31 cellular contexts compared by ENCODE assay signal in the genomic region with DNA sequence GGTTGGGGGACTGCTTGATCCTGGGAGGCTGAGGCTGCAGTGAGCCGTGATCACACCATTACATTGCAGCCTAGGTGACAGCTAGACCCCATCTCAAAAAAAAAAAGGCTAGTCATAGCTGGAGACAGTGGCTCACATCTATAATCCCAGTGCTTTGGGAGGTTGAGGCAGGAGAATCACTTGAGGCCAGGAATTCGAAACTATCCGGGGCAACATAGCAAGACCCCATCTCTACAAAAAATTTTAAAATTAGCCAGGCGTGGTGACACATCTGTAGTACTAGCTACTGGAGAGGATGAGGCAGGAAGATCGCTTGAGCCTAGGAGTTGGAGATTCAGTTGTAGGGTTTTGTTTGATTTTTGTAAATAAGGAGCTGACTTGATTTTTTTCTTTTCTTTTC.
"Had no signal": no experiment of that assay in that cellular context is flagged by ENCODE, and none has a peak within 500 bp of the region (broad histone marks: within the 10 kb centered on the region; RNA-seq: fewer than 3 reads in every experiment).

No MANE protein-coding gene starts in this region.

- FAIRE-seq: pancreas, urothelium cell line had no signal

- ATAC-seq: naive thymus-derived CD8-positive, alpha-beta T cell; natural killer cell treated with Interleukin-12 subunit alpha and Interleukin-12 subunit beta and Interleukin-15 and Interleukin-18, amount 100 ng/mL, for 72 hours; pancreas; psoas muscle; right cardiac atrium; sciatic nerve; stimulated activated memory B cell treated with anti-CD40 and anti-IgM and Interleukin-4, amounts not matched to agents 10 μg/mL and 1 μg/mL and 100 μg/mL, for 72 hours; stimulated activated naive CD8-positive, alpha-beta T cell treated with anti-CD3 and anti-CD28 coated beads, Interleukin-15, amount 100 ng/mL, for 72 hours; stimulated activated naive CD8-positive, alpha-beta T cell treated with anti-CD3 and anti-CD28 coated beads, Interleukin-15, Interleukin-2, amounts not matched to agents 100 U/mL and 50 U/mL, for 24 hours had no signal

- H3K27me3 ChIP-seq: neutrophil, pancreas, spleen, suprapubic skin, testis, tibial nerve, upper lobe of left lung, vagina had no signal

- H3K4me2 ChIP-seq: smooth muscle cell had no signal

- H3K36me3 ChIP-seq: pancreas, suprapubic skin, tibial nerve, upper lobe of left lung, vagina had no signal

- H3K4me1 ChIP-seq: pancreas, psoas muscle, spleen, suprapubic skin, testis, tibial nerve, upper lobe of left lung, vagina had no signal

- H3K36me3 Mint-ChIP-seq: naive thymus-derived CD8-positive, alpha-beta T cell; natural killer cell treated with Interleukin-12 subunit alpha and Interleukin-12 subunit beta and Interleukin-15 and Interleukin-18, amount 100 ng/mL, for 72 hours; stimulated activated memory B cell treated with anti-CD40 and anti-IgM and Interleukin-4, amounts not matched to agents 10 μg/mL and 1 μg/mL and 100 μg/mL, for 72 hours had no signal

- H3K27me3 Mint-ChIP-seq: naive thymus-derived CD8-positive, alpha-beta T cell; natural killer cell treated with Interleukin-12 subunit alpha and Interleukin-12 subunit beta and Interleukin-15 and Interleukin-18, amount 100 ng/mL, for 72 hours; progenitor cell of endocrine pancreas; stimulated activated memory B cell treated with anti-CD40 and anti-IgM and Interleukin-4, amounts not matched to agents 10 μg/mL and 1 μg/mL and 100 μg/mL, for 72 hours; stimulated activated naive CD8-positive, alpha-beta T cell treated with anti-CD3 and anti-CD28 coated beads, Interleukin-15, amount 100 ng/mL, for 72 hours had no signal

- H3K9me3 ChIP-seq: neutrophil, pancreas, psoas muscle, spleen, suprapubic skin, testis, tibial nerve, upper lobe of left lung, vagina had no signal

- H3K9me3 Mint-ChIP-seq: naive thymus-derived CD8-positive, alpha-beta T cell; natural killer cell treated with Interleukin-12 subunit alpha and Interleukin-12 subunit beta and Interleukin-15 and Interleukin-18, amount 100 ng/mL, for 72 hours; nephron progenitor cell; neural crest cell; stimulated activated memory B cell treated with anti-CD40 and anti-IgM and Interleukin-4, amounts not matched to agents 10 μg/mL and 1 μg/mL and 100 μg/mL, for 72 hours; stimulated activated naive CD8-positive, alpha-beta T cell treated with anti-CD3 and anti-CD28 coated beads, Interleukin-15, amount 100 ng/mL, for 72 hours had no signal

- H3K4me3 Mint-ChIP-seq: naive thymus-derived CD8-positive, alpha-beta T cell; natural killer cell treated with Interleukin-12 subunit alpha and Interleukin-12 subunit beta and Interleukin-15 and Interleukin-18, amount 100 ng/mL, for 72 hours; nephron progenitor cell; neural crest cell; stimulated activated memory B cell treated with anti-CD40 and anti-IgM and Interleukin-4, amounts not matched to agents 10 μg/mL and 1 μg/mL and 100 μg/mL, for 72 hours; stimulated activated naive CD8-positive, alpha-beta T cell treated with anti-CD3 and anti-CD28 coated beads, Interleukin-15, amount 100 ng/mL, for 72 hours had no signal

- H3K4me1 Mint-ChIP-seq: naive thymus-derived CD8-positive, alpha-beta T cell; nephron progenitor cell; neural crest cell; stimulated activated memory B cell treated with anti-CD40 and anti-IgM and Interleukin-4, amounts not matched to agents 10 μg/mL and 1 μg/mL and 100 μg/mL, for 72 hours; stimulated activated naive CD8-positive, alpha-beta T cell treated with anti-CD3 and anti-CD28 coated beads, Interleukin-15, amount 100 ng/mL, for 72 hours had no signal

- DNase-seq: naive thymus-derived CD8-positive, alpha-beta T cell; nephron progenitor cell; nucleus accumbens; pancreas; psoas muscle; right cardiac atrium; spleen; stimulated activated CD4-positive, alpha-beta T cell treated with anti-CD3 and anti-CD28 coated beads, Interleukin-12 subunit alpha, Interleukin-12 subunit beta, amount 100 ng/mL, for 4 hours; stimulated activated CD4-positive, alpha-beta T cell treated with anti-CD3 and anti-CD28 coated beads, Interleukin-1b, Interleukin-23, amount 100 ng/mL, for 48 hours; stimulated activated CD4-positive, alpha-beta T cell treated with anti-CD3 and anti-CD28 coated beads, Interleukin-4, amount 100 ng/mL, for 1 hour; stimulated activated CD4-positive, alpha-beta T cell treated with anti-CD3 and anti-CD28 coated beads, Interleukin-4, amount 100 ng/mL, for 4 hours; stimulated activated CD8-positive, alpha-beta memory T cell treated with anti-CD3 and anti-CD28 coated beads, Interleukin-4, amount 100 ng/mL, for 48 hours; stimulated activated naive CD4-positive, alpha-beta T cell; stimulated activated naive CD8-positive, alpha-beta T cell treated with anti-CD3 and anti-CD28 coated beads, Interleukin-15, amount 100 ng/mL, for 72 hours; stimulated activated naive CD8-positive, alpha-beta T cell treated with anti-CD3 and anti-CD28 coated beads, Interleukin-15, Interleukin-2, amounts not matched to agents 100 U/mL and 50 U/mL, for 24 hours; substantia nigra; testis; trophoblast cell; upper lobe of left lung had no signal

- H3K4me3 ChIP-seq: pancreas, psoas muscle, skin epidermis, smooth muscle cell, spleen, suprapubic skin, testis, tibial nerve, upper lobe of left lung, vagina had no signal

- H3K27ac ChIP-seq: neutrophil, pancreas, psoas muscle, skin epidermis, spleen, suprapubic skin, testis, tibial nerve, upper lobe of left lung, vagina had no signal

- H3K27ac Mint-ChIP-seq: naive thymus-derived CD8-positive, alpha-beta T cell; natural killer cell treated with Interleukin-12 subunit alpha and Interleukin-12 subunit beta and Interleukin-15 and Interleukin-18, amount 100 ng/mL, for 72 hours; nephron progenitor cell; progenitor cell of endocrine pancreas; stimulated activated memory B cell treated with anti-CD40 and anti-IgM and Interleukin-4, amounts not matched to agents 10 μg/mL and 1 μg/mL and 100 μg/mL, for 72 hours; stimulated activated naive CD8-positive, alpha-beta T cell treated with anti-CD3 and anti-CD28 coated beads, Interleukin-15, amount 100 ng/mL, for 72 hours had no signal
